In the genomic region with DNA sequence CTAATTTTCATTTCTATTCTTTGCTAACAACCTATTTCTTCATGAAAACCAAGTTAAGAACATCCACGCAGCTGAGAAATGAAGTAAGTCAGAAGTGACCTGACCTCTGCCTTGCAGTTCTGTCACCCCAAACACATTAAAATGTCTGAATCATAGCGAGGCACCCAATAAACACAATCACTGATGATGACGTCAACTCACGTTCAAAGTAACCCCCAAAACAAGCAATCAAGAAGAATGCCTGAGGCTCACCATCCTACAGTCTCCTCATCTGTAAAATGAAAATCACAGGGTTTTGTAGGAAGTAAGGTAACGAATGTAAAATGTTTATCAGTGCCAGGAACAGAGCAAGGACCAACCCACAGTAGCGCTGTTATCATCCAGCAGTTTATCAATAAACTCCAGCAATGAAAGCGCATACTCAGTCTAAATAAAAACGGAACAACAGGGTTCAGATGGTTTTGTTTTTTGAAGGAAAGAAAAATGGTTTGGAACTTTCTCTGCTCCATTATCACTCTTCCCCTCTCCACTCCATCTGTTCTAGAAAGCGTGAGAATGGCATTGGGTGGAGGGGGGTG, we compare ENCODE assay signal across 1 cellular context.
TF ChIP-seq lines count a peak whose summit lies in the region.

No MANE protein-coding gene starts in this region.

TF ChIP-seq in K562, 482 proteins besides CTCF, POLR2A, EP300 and RAD21 (continued from another document and continues in another):
- TF ChIP-seq HMG20B (CRISPR knock-in tag; IDR thresholded peaks at IDR 0.05) = no peak
- TF ChIP-seq KDM4B (IDR thresholded peaks at IDR 0.05; ENCODE audit: borderline replicate concordance in 2 of 2, low read depth in 1 of 2) = no peak
- no peak for TF ChIP-seq PHB2 (IDR thresholded peaks at IDR 0.05; ENCODE audit: low read depth)
- no peak for TF ChIP-seq BRD9 (IDR thresholded peaks at IDR 0.05; ENCODE audit: low read depth, partially characterized antibody)
- TF ChIP-seq, protein P1, sequence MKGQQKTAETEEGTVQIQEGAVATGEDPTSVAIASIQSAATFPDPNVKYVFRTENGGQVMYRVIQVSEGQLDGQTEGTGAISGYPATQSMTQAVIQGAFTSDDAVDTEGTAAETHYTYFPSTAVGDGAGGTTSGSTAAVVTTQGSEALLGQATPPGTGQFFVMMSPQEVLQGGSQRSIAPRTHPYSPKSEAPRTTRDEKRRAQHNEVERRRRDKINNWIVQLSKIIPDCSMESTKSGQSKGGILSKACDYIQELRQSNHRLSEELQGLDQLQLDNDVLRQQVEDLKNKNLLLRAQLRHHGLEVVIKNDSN (CRISPR knock-in tag; IDR thresholded peaks at IDR 0.05) = no peak
- TF ChIP-seq ZNF785 (CRISPR knock-in tag; IDR thresholded peaks at IDR 0.05) = no peak
- TF ChIP-seq, protein P2, sequence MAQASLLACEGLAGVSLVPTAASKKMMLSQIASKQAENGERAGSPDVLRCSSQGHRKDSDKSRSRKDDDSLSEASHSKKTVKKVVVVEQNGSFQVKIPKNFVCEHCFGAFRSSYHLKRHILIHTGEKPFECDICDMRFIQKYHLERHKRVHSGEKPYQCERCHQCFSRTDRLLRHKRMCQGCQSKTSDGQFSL (CRISPR knock-in tag; IDR thresholded peaks at IDR 0.05) = no peak
- TF ChIP-seq, protein P2 (tag; IDR thresholded peaks at IDR 0.05) = 0 out of 4 replicates have a peak, but pooled peaks of 1 of the 2 experiments have one; percentile 21
- TF ChIP-seq ATF1 (CRISPR knock-in tag; IDR thresholded peaks at IDR 0.05) = no peak
- peak; percentile 79 for TF ChIP-seq ATF1 (tag; IDR thresholded peaks at IDR 0.05)
- no peak for TF ChIP-seq CBFB (CRISPR knock-in tag; IDR thresholded peaks at IDR 0.05)
- TF ChIP-seq TSC22D4 (tag; IDR thresholded peaks at IDR 0.05) = no peak
- TF ChIP-seq FOSL1 (tag; conservative IDR thresholded peaks at IDR 0.05) = no peak
- no peak for TF ChIP-seq TAF9B (IDR thresholded peaks at IDR 0.05; ENCODE audit: partially characterized antibody)
- TF ChIP-seq SAFB2 (IDR thresholded peaks at IDR 0.05; ENCODE audit: borderline replicate concordance, low read depth, low read length, severe bottlenecking) = no peak
- TF ChIP-seq PHB (CRISPR knock-in tag; IDR thresholded peaks at IDR 0.05) = no peak
- no peak for TF ChIP-seq ZNF644 (tag; IDR thresholded peaks at IDR 0.05; ENCODE audit: low read depth)
- no peak for TF ChIP-seq ZFP30 (CRISPR knock-in tag; IDR thresholded peaks at IDR 0.05; ENCODE audit: borderline replicate concordance)
- TF ChIP-seq SOX6 (IDR thresholded peaks at IDR 0.05) = no peak
- no peak for TF ChIP-seq HNRNPL (IDR thresholded peaks at IDR 0.05; ENCODE audit: low read depth, low read length)
- no peak for TF ChIP-seq FOS (IDR thresholded peaks at IDR 0.05; ENCODE audit: extremely low read depth, insufficient read length)
- TF ChIP-seq, protein P3, sequence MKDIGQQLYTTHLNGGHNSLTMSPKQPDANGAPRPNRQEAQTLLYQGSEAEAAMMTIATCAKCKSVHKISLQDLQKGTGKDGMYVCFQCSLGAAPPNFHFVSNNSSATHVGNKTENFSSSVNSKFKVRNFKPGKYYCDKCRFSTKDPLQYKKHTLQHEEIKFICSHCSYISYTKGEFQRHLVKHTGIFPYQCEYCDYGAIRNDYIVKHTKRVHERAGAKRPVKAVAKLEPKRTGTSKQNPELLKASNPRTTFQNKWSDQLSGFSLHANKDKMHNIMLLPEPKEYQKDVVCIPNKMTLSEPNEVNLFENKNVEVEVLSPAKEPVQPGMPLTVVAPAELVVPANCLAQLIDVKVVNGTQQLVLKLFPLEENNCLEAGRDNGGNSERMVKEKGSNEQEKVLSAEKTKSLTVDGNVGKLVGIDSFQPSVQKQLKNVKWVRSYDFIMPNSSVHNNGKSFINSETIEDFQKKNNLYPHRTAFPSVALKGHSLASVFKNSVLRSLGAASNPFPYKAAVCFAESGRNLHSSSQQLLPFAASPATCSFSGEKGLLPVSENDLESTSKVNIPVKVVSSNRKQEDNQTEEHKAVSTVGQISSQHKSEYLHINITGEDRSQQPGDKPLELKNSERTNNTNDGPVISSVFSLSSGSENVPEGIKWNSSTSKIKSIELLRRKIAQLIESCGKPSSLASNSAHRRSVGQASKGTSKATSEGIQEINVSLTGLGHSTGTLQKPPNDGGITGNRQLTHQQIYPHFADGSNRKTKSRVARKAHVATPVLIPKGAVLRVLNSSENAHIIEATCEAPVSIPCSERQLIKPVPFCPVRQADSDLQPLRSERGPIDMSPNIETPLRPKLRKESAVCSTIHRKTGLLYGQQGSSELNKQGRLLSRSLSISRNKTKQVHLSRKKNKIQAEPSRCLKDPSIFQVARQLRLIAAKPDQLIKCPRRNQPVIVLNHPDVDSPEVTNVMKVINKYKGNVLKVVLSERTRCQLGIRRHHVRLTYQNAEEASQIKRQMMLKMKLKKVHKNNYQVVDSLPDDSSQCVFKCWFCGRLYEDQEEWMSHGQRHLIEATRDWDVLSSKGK (CRISPR knock-in tag; IDR thresholded peaks at IDR 0.05) = no peak
- no peak for TF ChIP-seq THRAP3 (IDR thresholded peaks at IDR 0.05; ENCODE audit: borderline replicate concordance)
- no peak for TF ChIP-seq NFRKB (IDR thresholded peaks at IDR 0.05; ENCODE audit: low read depth)
- 0 out of 2 replicates have a peak, but pooled peaks have one; percentile 45 for TF ChIP-seq MTA3 (IDR thresholded peaks at IDR 0.05; ENCODE audit: borderline replicate concordance)
- no peak for TF ChIP-seq HDAC1 (IDR thresholded peaks at IDR 0.05)
- no peak for TF ChIP-seq CREB5 (CRISPR knock-in tag; IDR thresholded peaks at IDR 0.05)
- no peak for TF ChIP-seq NFE2 (IDR thresholded peaks at IDR 0.05; ENCODE audit: low read depth)
- TF ChIP-seq FOXJ3 (CRISPR knock-in tag; IDR thresholded peaks at IDR 0.05) = no peak
- no peak for TF ChIP-seq RBM39 (optimal IDR thresholded peaks at IDR 0.05; ENCODE audit: low read depth, low read length)
- TF ChIP-seq GTF2E2 (tag; IDR thresholded peaks at IDR 0.05) = no peak
- no peak for TF ChIP-seq DIDO1 (tag; IDR thresholded peaks at IDR 0.05; ENCODE audit: low read depth)
- peak; percentile 69 for TF ChIP-seq CBFA2T3 (IDR thresholded peaks at IDR 0.05)
- TF ChIP-seq ETV5 (CRISPR knock-in tag; IDR thresholded peaks at IDR 0.05; ENCODE audit: low read depth) = no peak
- no peak for TF ChIP-seq SIN3B (IDR thresholded peaks at IDR 0.05; ENCODE audit: low read depth)
- TF ChIP-seq ZNF133 (CRISPR knock-in tag; IDR thresholded peaks at IDR 0.05) = no peak
- TF ChIP-seq FOXA3 (CRISPR knock-in tag; conservative IDR thresholded peaks at IDR 0.05 in 1 of 2, IDR thresholded peaks at IDR 0.05 in 1 of 2) = no peak
- no peak for TF ChIP-seq MNT (conservative IDR thresholded peaks at IDR 0.05)
- TF ChIP-seq XRCC5 (IDR thresholded peaks at IDR 0.05; ENCODE audit: low read depth, low read length) = no peak
- TF ChIP-seq ZNF830 (CRISPR knock-in tag; IDR thresholded peaks at IDR 0.05) = no peak
- TF ChIP-seq ZNF717 (CRISPR knock-in tag; IDR thresholded peaks at IDR 0.05) = no peak
- TF ChIP-seq, protein P4, sequence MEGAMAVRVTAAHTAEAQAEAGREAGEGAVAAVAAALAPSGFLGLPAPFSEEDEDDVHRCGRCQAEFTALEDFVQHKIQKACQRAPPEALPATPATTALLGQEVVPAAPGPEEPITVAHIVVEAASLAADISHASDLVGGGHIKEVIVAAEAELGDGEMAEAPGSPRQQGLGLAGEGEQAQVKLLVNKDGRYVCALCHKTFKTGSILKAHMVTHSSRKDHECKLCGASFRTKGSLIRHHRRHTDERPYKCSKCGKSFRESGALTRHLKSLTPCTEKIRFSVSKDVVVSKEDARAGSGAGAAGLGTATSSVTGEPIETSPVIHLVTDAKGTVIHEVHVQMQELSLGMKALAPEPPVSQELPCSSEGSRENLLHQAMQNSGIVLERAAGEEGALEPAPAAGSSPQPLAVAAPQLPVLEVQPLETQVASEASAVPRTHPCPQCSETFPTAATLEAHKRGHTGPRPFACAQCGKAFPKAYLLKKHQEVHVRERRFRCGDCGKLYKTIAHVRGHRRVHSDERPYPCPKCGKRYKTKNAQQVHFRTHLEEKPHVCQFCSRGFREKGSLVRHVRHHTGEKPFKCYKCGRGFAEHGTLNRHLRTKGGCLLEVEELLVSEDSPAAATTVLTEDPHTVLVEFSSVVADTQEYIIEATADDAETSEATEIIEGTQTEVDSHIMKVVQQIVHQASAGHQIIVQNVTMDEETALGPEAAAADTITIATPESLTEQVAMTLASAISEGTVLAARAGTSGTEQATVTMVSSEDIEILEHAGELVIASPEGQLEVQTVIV (CRISPR knock-in tag; IDR thresholded peaks at IDR 0.05; ENCODE audit: borderline replicate concordance) = no peak
- TF ChIP-seq E2F8 (IDR thresholded peaks at IDR 0.05; ENCODE audit: low read depth, partially characterized antibody) = no peak
- no peak for TF ChIP-seq SETDB1 (IDR thresholded peaks at IDR 0.05; ENCODE audit: low read length)
- TF ChIP-seq ZFP91 (CRISPR knock-in tag; IDR thresholded peaks at IDR 0.05) = no peak
- no peak for TF ChIP-seq ZNF146 (CRISPR knock-in tag; IDR thresholded peaks at IDR 0.05; ENCODE audit: unreplicated experiment)
- TF ChIP-seq ZNF165 (CRISPR knock-in tag; IDR thresholded peaks at IDR 0.05; ENCODE audit: borderline replicate concordance) = no peak
- TF ChIP-seq, protein P5, sequence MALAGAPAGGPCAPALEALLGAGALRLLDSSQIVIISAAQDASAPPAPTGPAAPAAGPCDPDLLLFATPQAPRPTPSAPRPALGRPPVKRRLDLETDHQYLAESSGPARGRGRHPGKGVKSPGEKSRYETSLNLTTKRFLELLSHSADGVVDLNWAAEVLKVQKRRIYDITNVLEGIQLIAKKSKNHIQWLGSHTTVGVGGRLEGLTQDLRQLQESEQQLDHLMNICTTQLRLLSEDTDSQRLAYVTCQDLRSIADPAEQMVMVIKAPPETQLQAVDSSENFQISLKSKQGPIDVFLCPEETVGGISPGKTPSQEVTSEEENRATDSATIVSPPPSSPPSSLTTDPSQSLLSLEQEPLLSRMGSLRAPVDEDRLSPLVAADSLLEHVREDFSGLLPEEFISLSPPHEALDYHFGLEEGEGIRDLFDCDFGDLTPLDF (CRISPR knock-in tag; IDR thresholded peaks at IDR 0.05) = no peak
- TF ChIP-seq TEAD2 (tag; IDR thresholded peaks at IDR 0.05) = no peak
- TF ChIP-seq CXXC5 (CRISPR knock-in tag; IDR thresholded peaks at IDR 0.05) = no peak
- no peak for TF ChIP-seq MAFF (IDR thresholded peaks at IDR 0.05; ENCODE audit: low read length)
- TF ChIP-seq ILF3 (IDR thresholded peaks at IDR 0.05; ENCODE audit: borderline replicate concordance) = no peak
- TF ChIP-seq NCOA2 (IDR thresholded peaks at IDR 0.05; ENCODE audit: partially characterized antibody in 2 of 2) = no peak
- TF ChIP-seq RCOR1 (IDR thresholded peaks at IDR 0.05; ENCODE audit: borderline replicate concordance in 1 of 2, low read depth in 2 of 2, low read length in 2 of 2) = no peak; a peak in 1 of 4 replicates
- peak; percentile 52; the same call in 1 of the 2 replicates for TF ChIP-seq SMARCA4 (IDR thresholded peaks at IDR 0.05)
- no peak for TF ChIP-seq ZNF507 (tag; conservative IDR thresholded peaks at IDR 0.05)
- no peak for TF ChIP-seq TRIM28 (IDR thresholded peaks at IDR 0.05)
